In the genomic region with DNA sequence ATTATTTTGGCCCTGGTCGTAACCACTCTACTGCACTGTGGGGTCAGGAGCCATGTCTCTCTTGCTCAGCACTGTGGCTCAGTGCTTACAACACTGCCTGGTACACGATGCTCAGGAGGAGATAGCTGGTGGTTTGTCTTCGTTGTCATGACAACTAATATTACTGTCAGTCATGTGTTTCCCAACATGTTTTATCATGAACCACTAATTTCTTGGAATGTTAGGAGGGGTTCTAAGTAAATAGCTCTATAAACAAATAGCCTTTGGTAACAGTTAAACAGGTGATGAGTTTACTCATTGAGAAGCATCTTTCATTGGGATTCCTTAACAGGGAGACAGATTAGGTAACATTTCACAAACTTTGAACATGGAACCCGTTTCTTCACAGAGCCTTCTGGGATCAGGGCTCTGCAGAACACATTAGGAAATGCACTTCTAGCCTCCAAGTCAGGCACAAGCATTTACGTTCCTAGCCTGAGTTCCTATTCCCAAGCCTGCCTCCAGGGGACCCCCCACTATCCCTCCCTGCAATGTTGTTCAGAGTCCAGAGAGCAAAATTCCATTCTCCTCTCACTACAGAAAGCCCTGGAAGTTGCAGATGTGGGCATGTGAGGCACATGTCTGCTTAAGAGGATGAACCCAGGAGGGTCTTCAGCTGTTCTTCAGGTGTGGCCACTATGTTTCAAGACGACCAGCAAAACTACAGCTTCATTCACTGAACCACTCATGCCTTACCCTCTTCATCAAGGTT, we compare ENCODE assay signal across 10 cellular contexts. TPM values are rescaled to one million over a fixed set of nuclear protein-coding genes. Genes with fewer than 3 reads are reported as not detected.
DNase-seq lines count a peak whose midpoint lies in the region; ATAC-seq, FAIRE-seq and TF ChIP-seq lines count a peak whose summit lies in the region.
"Had no signal": no experiment of that assay in that cellular context is flagged by ENCODE, and none has a peak within 500 bp of the region (broad histone marks: within the 10 kb centered on the region; RNA-seq: fewer than 3 reads in every experiment).

No MANE protein-coding gene starts in this region.

- H3K4me1 ChIP-seq in A549: 0 out of 3 replicates have a peak, but pooled peaks cover 5% of the 10 kb centered on the region
- no peaks in the 10 kb centered on the region for H3K4me1 ChIP-seq in GM23248 (ENCODE audit: insufficient read depth)

- POLR2A ChIA-PET in A549 (lab: Yijun Ruan, JAX): no interaction called here

- no peaks in the 10 kb centered on the region for H3K9me2 ChIP-seq in GM23248 (ENCODE audit: insufficient read depth)

- CTCF ChIA-PET in A549 (lab: Yijun Ruan, JAX): no interaction called here

- FAIRE-seq in A549 (lab: Jason Lieb, UNC): no peak
- FAIRE-seq: GM12892 had no signal

- peaks cover 9% of the 10 kb centered on the region; the same call in 1 of the 2 replicates for H3K36me3 ChIP-seq in GM23248 (ENCODE audit: low read depth)

- 81% methylated on average over 6 of the region's 6 CpGs for WGBS in A549 (ENCODE audit: missing lambda C conversion rate)
- 53 to 57% methylated on average over 6 of the region's 6 CpGs for WGBS in GM23248 (ENCODE audit: low coverage in 1 of 2, low lambda C conversion rate in 2 of 2, missing lambda C conversion rate in 2 of 2), 2 experiments

- H3K9ac ChIP-seq in GM23248: no peak overlapping the region

- no peaks in the 10 kb centered on the region for H4K20me1 ChIP-seq in GM23248 (ENCODE audit: insufficient read depth)

- H3K79me2 ChIP-seq in GM23248 (ENCODE audit: insufficient read depth): no peaks in the 10 kb centered on the region

- H3K27ac ChIP-seq in A549 (no peak overlapping the region), GM23248 (no peak overlapping the region), coronary artery (no peak overlapping the region)

- no peaks in the 10 kb centered on the region for H3K27me3 ChIP-seq in GM23248 (replicated peaks; ENCODE audit: insufficient read depth)

- TF ChIP-seq POLR2A in A549 (IDR thresholded peaks at IDR 0.05; ENCODE audit: low read length): no peak

- DNase-seq in A549 (ENCODE audit: low read depth in 1 of 2, low spot score in 1 of 2) (peak in 1 of 2 experiments; percentile 13), GM23248 (peak; percentile 10), foreskin melanocyte (peak; percentile 6), HUDEP-2 (lab: John Stamatoyannopoulos, UW; ENCODE audit: unreplicated experiment in 76 of 76) (no peak), NCI-H1930 (lab: John Stamatoyannopoulos, UW) (no peak), coronary artery (ENCODE audit: low spot score) (no peak), inferior parietal cortex (ENCODE audit: extremely low spot score) (no peak)
- DNase-seq: NCI-H510A had no signal

- H3K4me3 ChIP-seq in A549 (no peak overlapping the region), GM23248 (no peak overlapping the region), WI38 (ENCODE audit: low read depth, low read length) (no peak overlapping the region), coronary artery (no peak overlapping the region)

- TF ChIP-seq EP300 in A549 (IDR thresholded peaks at IDR 0.05): no peak

- H3K9me3 ChIP-seq in A549: no peaks in the 10 kb centered on the region
- no peaks in the 10 kb centered on the region for H3K9me3 ChIP-seq in GM23248 (ENCODE audit: low read depth)

- H3F3A ChIP-seq in GM23248 (ENCODE audit: insufficient read depth): 0 out of 2 replicates have a peak, but pooled peaks cover 4% of the 10 kb centered on the region

- in situ Hi-C loops in GM23248 (cut with MboI): no loop called here

- H3K4me2 ChIP-seq in A549 (no peak overlapping the region), GM23248 (ENCODE audit: unreplicated experiment) (no peak overlapping the region)

- peak; percentile 60 to 74; a peak in 5 of 6 replicates for ATAC-seq in A549

- TF ChIP-seq CTCF in A549 (IDR thresholded peaks at IDR 0.05) (no peak), WI38 (IDR thresholded peaks at IDR 0.05; ENCODE audit: low read depth, low read length) (peak; percentile 41), coronary artery (IDR thresholded peaks at IDR 0.05) (no peak)

- no peak overlapping the region for H2AFZ ChIP-seq in GM23248

- TF ChIP-seq RAD21 in A549 (conservative IDR thresholded peaks at IDR 0.05 in 1 of 2, IDR thresholded peaks at IDR 0.05 in 1 of 2): no peak

TF ChIP-seq in A549, 52 proteins besides CTCF, POLR2A, EP300 and RAD21:
- TF ChIP-seq, protein P1, sequence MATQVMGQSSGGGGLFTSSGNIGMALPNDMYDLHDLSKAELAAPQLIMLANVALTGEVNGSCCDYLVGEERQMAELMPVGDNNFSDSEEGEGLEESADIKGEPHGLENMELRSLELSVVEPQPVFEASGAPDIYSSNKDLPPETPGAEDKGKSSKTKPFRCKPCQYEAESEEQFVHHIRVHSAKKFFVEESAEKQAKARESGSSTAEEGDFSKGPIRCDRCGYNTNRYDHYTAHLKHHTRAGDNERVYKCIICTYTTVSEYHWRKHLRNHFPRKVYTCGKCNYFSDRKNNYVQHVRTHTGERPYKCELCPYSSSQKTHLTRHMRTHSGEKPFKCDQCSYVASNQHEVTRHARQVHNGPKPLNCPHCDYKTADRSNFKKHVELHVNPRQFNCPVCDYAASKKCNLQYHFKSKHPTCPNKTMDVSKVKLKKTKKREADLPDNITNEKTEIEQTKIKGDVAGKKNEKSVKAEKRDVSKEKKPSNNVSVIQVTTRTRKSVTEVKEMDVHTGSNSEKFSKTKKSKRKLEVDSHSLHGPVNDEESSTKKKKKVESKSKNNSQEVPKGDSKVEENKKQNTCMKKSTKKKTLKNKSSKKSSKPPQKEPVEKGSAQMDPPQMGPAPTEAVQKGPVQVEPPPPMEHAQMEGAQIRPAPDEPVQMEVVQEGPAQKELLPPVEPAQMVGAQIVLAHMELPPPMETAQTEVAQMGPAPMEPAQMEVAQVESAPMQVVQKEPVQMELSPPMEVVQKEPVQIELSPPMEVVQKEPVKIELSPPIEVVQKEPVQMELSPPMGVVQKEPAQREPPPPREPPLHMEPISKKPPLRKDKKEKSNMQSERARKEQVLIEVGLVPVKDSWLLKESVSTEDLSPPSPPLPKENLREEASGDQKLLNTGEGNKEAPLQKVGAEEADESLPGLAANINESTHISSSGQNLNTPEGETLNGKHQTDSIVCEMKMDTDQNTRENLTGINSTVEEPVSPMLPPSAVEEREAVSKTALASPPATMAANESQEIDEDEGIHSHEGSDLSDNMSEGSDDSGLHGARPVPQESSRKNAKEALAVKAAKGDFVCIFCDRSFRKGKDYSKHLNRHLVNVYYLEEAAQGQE (IDR thresholded peaks at IDR 0.05): no peak
- TF ChIP-seq JUN (IDR thresholded peaks at IDR 0.05) (no peak), ZNF302 (CRISPR knock-in tag; IDR thresholded peaks at IDR 0.05) (no peak), PHF8 (IDR thresholded peaks at IDR 0.05; ENCODE audit: borderline replicate concordance, low read depth) (no peak), HEYL (CRISPR knock-in tag; IDR thresholded peaks at IDR 0.05) (no peak), CEBPB (IDR thresholded peaks at IDR 0.05) (no peak)
- TF ChIP-seq, protein P2, sequence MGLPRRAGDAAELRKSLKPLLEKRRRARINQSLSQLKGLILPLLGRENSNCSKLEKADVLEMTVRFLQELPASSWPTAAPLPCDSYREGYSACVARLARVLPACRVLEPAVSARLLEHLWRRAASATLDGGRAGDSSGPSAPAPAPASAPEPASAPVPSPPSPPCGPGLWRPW (IDR thresholded peaks at IDR 0.05): no peak

RNA-seq across cellular contexts. Expression of a gene that starts 6.4 kb away (rescaled TPM):
- polyA plus RNA-seq in A549 (2011; rRNA removed) (0.54 and 0.87 TPM in 2 replicates), A549 (2017; fragmentation: RNase III; extraction: RNeasy Plus Mini Kit Qiagen cat#74134 plus additional on column Dnase treatment) (0.14 to 0.30 TPM (median 0.21 TPM) in 3 replicates), GM23248 (2016; fragmentation: Nextera tagmentation; extraction: Ambion mirVana) (not detected in 2 replicates)
- polyA plus RNA-seq in A549 (2012; cell fraction: cytosol; rRNA removed): 0.08 and 0.10 TPM in 2 replicates
- polyA plus RNA-seq in A549 (2012; cell fraction: nucleus; rRNA removed): 0.12 and 0.17 TPM in 2 replicates
- polyA minus RNA-seq in A549 (2011; rRNA and poly(A)+ RNA removed): 0.29 and 1.2 TPM in 2 replicates
- total RNA-seq in GM23248 (2014; rRNA removed; shearing (Covaris generic)): 0.11 and 2.8 TPM in 2 replicates

Comparison
In these comparisons a context has a peak if more than half of its experiments do, and no peak if none do; other contexts are left out.
1. DNase-seq: peak in GM23248 (single experiment) and foreskin melanocyte (single experiment); none in HUDEP-2 (0 of 76), NCI-H1930 (0 of 2), coronary artery (single experiment) and inferior parietal cortex (single experiment).